Comparison of ENCODE assay signal across 1 cellular context in the genomic region with DNA sequence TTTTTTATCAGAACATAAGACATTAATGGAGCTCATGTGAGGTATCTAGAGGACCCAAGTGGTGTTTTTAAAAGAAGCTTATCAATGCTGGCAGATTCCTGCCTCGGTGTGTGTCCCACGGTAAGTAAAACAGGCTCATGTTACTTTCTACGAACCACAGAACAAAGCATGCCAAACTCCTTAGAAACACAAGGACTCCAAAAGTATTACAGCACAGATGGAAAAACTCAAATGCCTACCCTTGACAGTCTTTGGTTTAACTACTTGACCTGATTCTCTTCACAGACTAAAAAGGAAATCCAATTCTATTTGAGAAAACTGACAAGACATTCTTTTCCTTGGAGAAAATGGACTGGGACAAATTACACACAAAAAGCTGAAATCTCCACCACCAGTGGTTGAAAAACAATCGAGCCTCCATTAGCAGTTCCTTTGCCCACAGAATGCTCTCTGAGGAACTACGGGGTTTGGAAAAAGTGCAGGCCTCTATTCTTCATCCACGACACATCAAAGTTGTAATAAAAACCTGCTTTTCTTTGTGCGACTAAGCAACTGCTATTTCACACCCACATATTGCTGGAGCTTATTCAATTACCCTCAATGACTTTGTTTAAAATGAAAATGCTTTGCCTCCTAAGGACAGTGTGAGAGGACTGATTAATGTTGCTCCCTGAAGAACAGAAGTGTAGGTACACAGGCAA.
TF ChIP-seq lines count a peak whose summit lies in the region.

No MANE protein-coding gene starts in this region.

TF ChIP-seq in K562, 482 proteins besides CTCF, POLR2A, EP300 and RAD21 (continued from another document):
- TF ChIP-seq ZNF395 (CRISPR knock-in tag; IDR thresholded peaks at IDR 0.05): no peak
- TF ChIP-seq ZNF407 (IDR thresholded peaks at IDR 0.05; ENCODE audit: low read depth): no peak
- no peak for TF ChIP-seq ZNF165 (CRISPR knock-in tag; IDR thresholded peaks at IDR 0.05; ENCODE audit: borderline replicate concordance)
- no peak for TF ChIP-seq GTF3C2 (IDR thresholded peaks at IDR 0.05; ENCODE audit: borderline replicate concordance, extremely low read depth, insufficient read length)
- TF ChIP-seq ZNF696 (CRISPR knock-in tag; conservative IDR thresholded peaks at IDR 0.05): no peak
- TF ChIP-seq HMGXB4 (CRISPR knock-in tag; IDR thresholded peaks at IDR 0.05): no peak
- TF ChIP-seq SMAD3 (CRISPR knock-in tag; conservative IDR thresholded peaks at IDR 0.05): no peak
- TF ChIP-seq ELF2 (CRISPR knock-in tag; IDR thresholded peaks at IDR 0.05): no peak
- TF ChIP-seq PML (IDR thresholded peaks at IDR 0.05; ENCODE audit: low read length): no peak
- no peak for TF ChIP-seq GATAD2B (IDR thresholded peaks at IDR 0.05; ENCODE audit: borderline replicate concordance)
- TF ChIP-seq NCOA4 (IDR thresholded peaks at IDR 0.05; ENCODE audit: partially characterized antibody): no peak
- TF ChIP-seq, protein P1, sequence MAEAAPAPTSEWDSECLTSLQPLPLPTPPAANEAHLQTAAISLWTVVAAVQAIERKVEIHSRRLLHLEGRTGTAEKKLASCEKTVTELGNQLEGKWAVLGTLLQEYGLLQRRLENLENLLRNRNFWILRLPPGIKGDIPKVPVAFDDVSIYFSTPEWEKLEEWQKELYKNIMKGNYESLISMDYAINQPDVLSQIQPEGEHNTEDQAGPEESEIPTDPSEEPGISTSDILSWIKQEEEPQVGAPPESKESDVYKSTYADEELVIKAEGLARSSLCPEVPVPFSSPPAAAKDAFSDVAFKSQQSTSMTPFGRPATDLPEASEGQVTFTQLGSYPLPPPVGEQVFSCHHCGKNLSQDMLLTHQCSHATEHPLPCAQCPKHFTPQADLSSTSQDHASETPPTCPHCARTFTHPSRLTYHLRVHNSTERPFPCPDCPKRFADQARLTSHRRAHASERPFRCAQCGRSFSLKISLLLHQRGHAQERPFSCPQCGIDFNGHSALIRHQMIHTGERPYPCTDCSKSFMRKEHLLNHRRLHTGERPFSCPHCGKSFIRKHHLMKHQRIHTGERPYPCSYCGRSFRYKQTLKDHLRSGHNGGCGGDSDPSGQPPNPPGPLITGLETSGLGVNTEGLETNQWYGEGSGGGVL (CRISPR knock-in tag; IDR thresholded peaks at IDR 0.05): no peak
- TF ChIP-seq, protein P2, sequence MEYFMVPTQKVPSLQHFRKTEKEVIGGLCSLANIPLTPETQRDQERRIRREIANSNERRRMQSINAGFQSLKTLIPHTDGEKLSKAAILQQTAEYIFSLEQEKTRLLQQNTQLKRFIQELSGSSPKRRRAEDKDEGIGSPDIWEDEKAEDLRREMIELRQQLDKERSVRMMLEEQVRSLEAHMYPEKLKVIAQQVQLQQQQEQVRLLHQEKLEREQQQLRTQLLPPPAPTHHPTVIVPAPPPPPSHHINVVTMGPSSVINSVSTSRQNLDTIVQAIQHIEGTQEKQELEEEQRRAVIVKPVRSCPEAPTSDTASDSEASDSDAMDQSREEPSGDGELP (CRISPR knock-in tag; IDR thresholded peaks at IDR 0.05; ENCODE audit: borderline replicate concordance): no peak
- no peak for TF ChIP-seq U2AF2 (optimal IDR thresholded peaks at IDR 0.05; ENCODE audit: low read depth, low read length)
